8 cellular contexts compared by ENCODE assay signal in genomic region chr4:53905935-53906377, GRCh38.
DNase-seq lines count a peak whose midpoint lies in the region; ATAC-seq and TF ChIP-seq lines count a peak whose summit lies in the region.

No MANE protein-coding gene starts in this region.

- no peaks in the 10 kb centered on the region for H3K36me3 ChIP-seq in BE2C
- H3K36me3 ChIP-seq in brain microvascular endothelial cell (replicated peaks) = no peaks in the 10 kb centered on the region
- H3K36me3 ChIP-seq in suprapubic skin = no peaks in the 10 kb centered on the region

- H3K4me3 ChIP-seq in BE2C (ENCODE audit: low read depth, low read length) = peak overlapping the region; percentile 51
- H3K4me3 ChIP-seq in brain microvascular endothelial cell (ENCODE audit: low read depth, low read length) = peak overlapping the region; percentile 51
- H3K4me3 ChIP-seq in suprapubic skin = peak overlapping the region; percentile 39

- no peak overlapping the region for H3K27ac ChIP-seq in brain microvascular endothelial cell
- H3K27ac ChIP-seq in suprapubic skin = no peak overlapping the region

- no peaks in the 10 kb centered on the region for H3K27me3 ChIP-seq in BE2C
- no peaks in the 10 kb centered on the region for H3K27me3 ChIP-seq in brain microvascular endothelial cell (replicated peaks)
- peaks cover 2% of the 10 kb centered on the region for H3K27me3 ChIP-seq in suprapubic skin

- peak; percentile 25 for DNase-seq in BE2C
- DNase-seq in NCI-H510A (lab: John Stamatoyannopoulos, UW) = peak; percentile 61
- DNase-seq in brain microvascular endothelial cell = peak; percentile 63
- peak in 1 of 2 donors; percentile 27 for DNase-seq in left colon
- DNase-seq in suprapubic skin (ENCODE audit: low spot score in 2 of 2) = no peak
- DNase-seq in DMS79 (lab: John Stamatoyannopoulos, UW) = no peak

- H3K4me1 ChIP-seq in BE2C = no peaks in the 10 kb centered on the region
- peaks cover 33% of the 10 kb centered on the region for H3K4me1 ChIP-seq in suprapubic skin

- intact Hi-C loops in left colon (cut with DNase I, micrococcal nuclease) = loop anchor here in 1 of 2 donors (10.0 kb wide), 1 partner anchor 319 kb away; the partner anchor contains the start of gene PDGFRA

- no peaks in the 10 kb centered on the region for H3K9me3 ChIP-seq in BE2C
- H3K9me3 ChIP-seq in suprapubic skin = no peaks in the 10 kb centered on the region

- peak; percentile 48 for ATAC-seq in GM19351 (IDR thresholded peaks at IDR 0.05; ENCODE audit: unreplicated experiment)
- ATAC-seq in left colon = peak; percentile 64
- no peak for ATAC-seq in GM21723 (IDR thresholded peaks at IDR 0.05; ENCODE audit: unreplicated experiment)

- TF ChIP-seq CTCF in BE2C (IDR thresholded peaks at IDR 0.05; ENCODE audit: low read depth, low read length) (no peak), brain microvascular endothelial cell (IDR thresholded peaks at IDR 0.05; ENCODE audit: low read depth, low read length, missing control alignments) (no peak), suprapubic skin (IDR thresholded peaks at IDR 0.05) (no peak)

- TF ChIP-seq EP300 in suprapubic skin (IDR thresholded peaks at IDR 0.05) = no peak

- in situ Hi-C loops in brain microvascular endothelial cell (cut with HindIII; ENCODE audit: low pct_ligation_motif_present, low sequenced_read_pairs) = loop anchor here (25.0 kb wide), 1 partner anchor 306 kb away; no protein-coding TSS in a partner anchor

- TF ChIP-seq POLR2A in suprapubic skin (IDR thresholded peaks at IDR 0.05) = no peak

- WGBS in suprapubic skin = 9% methylated on average over 11 of the region's 11 CpGs

Comparison
In these comparisons a context has a peak if more than half of its experiments do, and no peak if none do; other contexts are left out.
1. DNase-seq: peak in BE2C (single experiment), NCI-H510A (single experiment) and brain microvascular endothelial cell (single experiment); none in suprapubic skin (0 of 2) and DMS79 (single experiment).
2. Peak in every context shown above with its lines, with median percentiles within 50 percentile points of each other: H3K4me3 ChIP-seq.